In genomic region chr19:38375098-38375493, GRCh38 we compare ENCODE assay signal across 8 cellular contexts. TPM values are rescaled to one million over a fixed set of nuclear protein-coding genes. Genes with fewer than 3 reads are reported as not detected.
DNase-seq lines count a peak whose midpoint lies in the region; ATAC-seq and TF ChIP-seq lines count a peak whose summit lies in the region.

No MANE protein-coding gene starts in this region.

- H3K4me1 Mint-ChIP-seq in endodermal cell: peaks cover 10% of the 10 kb centered on the region
- peaks cover 30 to 34% of the 10 kb centered on the region in 2 donors for H3K4me1 Mint-ChIP-seq in natural killer cell treated with Interleukin-12 subunit alpha and Interleukin-12 subunit beta and Interleukin-15 and Interleukin-18, amount 100 ng/mL, for 72 hours (ENCODE audit: low read depth in 2 of 2)

- H3K4me1 ChIP-seq in DOHH2 (ENCODE audit: control insufficient read depth, low read length) (peaks cover 18% of the 10 kb centered on the region), OCI-LY3 (ENCODE audit: low read length) (peaks cover 14% of the 10 kb centered on the region), endodermal cell (ENCODE audit: control insufficient read depth, insufficient read depth, low read length) (peaks cover 3% of the 10 kb centered on the region)

- H3K9ac ChIP-seq in OCI-LY3 (ENCODE audit: low read length): peak overlapping the region; percentile 90
- peak overlapping the region; percentile 96 for H3K9ac ChIP-seq in endodermal cell (ENCODE audit: extremely low read depth, low read length, poor library complexity, severe bottlenecking)

- peaks cover 34% of the 10 kb centered on the region for H3K36me3 ChIP-seq in DOHH2 (ENCODE audit: control insufficient read depth, low read length)
- H3K36me3 ChIP-seq in OCI-LY3 (replicated peaks; ENCODE audit: low read depth, low read length): peaks cover 25% of the 10 kb centered on the region
- H3K36me3 ChIP-seq in endodermal cell (ENCODE audit: control insufficient read depth, insufficient read depth, low read length): peaks cover 21% of the 10 kb centered on the region

- peak overlapping the region; percentile 99 for H3K4me3 Mint-ChIP-seq in endodermal cell
- peak overlapping the region; percentile 99 for H3K4me3 Mint-ChIP-seq in natural killer cell treated with Interleukin-12 subunit alpha and Interleukin-12 subunit beta and Interleukin-15 and Interleukin-18, amount 100 ng/mL, for 72 hours

- H3K9me3 Mint-ChIP-seq in endodermal cell: no peaks in the 10 kb centered on the region
- no peaks in the 10 kb centered on the region for H3K9me3 Mint-ChIP-seq in natural killer cell treated with Interleukin-12 subunit alpha and Interleukin-12 subunit beta and Interleukin-15 and Interleukin-18, amount 100 ng/mL, for 72 hours

- peaks cover 22% of the 10 kb centered on the region for H3K27me3 Mint-ChIP-seq in endodermal cell (ENCODE audit: insufficient read depth)
- H3K27me3 Mint-ChIP-seq in natural killer cell treated with Interleukin-12 subunit alpha and Interleukin-12 subunit beta and Interleukin-15 and Interleukin-18, amount 100 ng/mL, for 72 hours: peaks cover 4 to 7% of the 10 kb centered on the region in 2 donors

- H3K27me3 ChIP-seq in DOHH2 (ENCODE audit: control insufficient read depth, low read length): no peaks in the 10 kb centered on the region; the same call in none of the 2 replicates
- no peaks in the 10 kb centered on the region for H3K27me3 ChIP-seq in OCI-LY3 (ENCODE audit: low read depth, low read length)
- peaks cover 16% of the 10 kb centered on the region for H3K27me3 ChIP-seq in endodermal cell (ENCODE audit: control insufficient read depth, insufficient read depth, low read length, poor library complexity, severe bottlenecking)

- DNase-seq in endodermal cell: no peak
- DNase-seq in natural killer cell treated with Interleukin-12 subunit alpha and Interleukin-12 subunit beta and Interleukin-15 and Interleukin-18, amount 100 ng/mL, for 72 hours (ENCODE audit: low spot score): no peak
- DNase-seq in GM03348 (ENCODE audit: low spot score): no peak
- no peak for DNase-seq in hippocampal formation (lab: John Stamatoyannopoulos, UW)

- no peaks in the 10 kb centered on the region for H3K9me2 ChIP-seq in DOHH2 (replicated peaks; ENCODE audit: control insufficient read depth, low read length)

- H3F3A ChIP-seq in DOHH2 (ENCODE audit: control insufficient read depth, insufficient read depth): no peaks in the 10 kb centered on the region

- H3K36me3 Mint-ChIP-seq in endodermal cell (ENCODE audit: low read depth): peaks cover 14% of the 10 kb centered on the region
- peaks cover 9% of the 10 kb centered on the region for H3K36me3 Mint-ChIP-seq in natural killer cell treated with Interleukin-12 subunit alpha and Interleukin-12 subunit beta and Interleukin-15 and Interleukin-18, amount 100 ng/mL, for 72 hours

- H3K79me2 ChIP-seq in DOHH2 (ENCODE audit: control insufficient read depth, low read length) (peaks cover 42% of the 10 kb centered on the region), OCI-LY3 (ENCODE audit: low read length) (peaks cover 41% of the 10 kb centered on the region)

- 1% methylated on average over 15 to 18 of the region's 18 CpGs for WGBS in endodermal cell (ENCODE audit: insufficient coverage in 1 of 2, insufficient read length in 1 of 2), 2 experiments

- H3K27ac ChIP-seq in DOHH2 (ENCODE audit: low read depth, low read length): peak overlapping the region; percentile 56
- peak overlapping the region; percentile 58 for H3K27ac ChIP-seq in OCI-LY3 (ENCODE audit: low read length)
- peak overlapping the region; percentile 83 for H3K27ac ChIP-seq in endodermal cell (ENCODE audit: low read depth, low read length)

- TF ChIP-seq CTCF in DOHH2 (IDR thresholded peaks at IDR 0.05; ENCODE audit: low read depth, low read length, poor library complexity, severe bottlenecking) (no peak), OCI-LY3 (IDR thresholded peaks at IDR 0.05; ENCODE audit: low read depth, low read length) (no peak), endodermal cell (conservative IDR thresholded peaks at IDR 0.05) (no peak)

- H3K27ac Mint-ChIP-seq in endodermal cell: peak overlapping the region; percentile 98
- H3K27ac Mint-ChIP-seq in natural killer cell treated with Interleukin-12 subunit alpha and Interleukin-12 subunit beta and Interleukin-15 and Interleukin-18, amount 100 ng/mL, for 72 hours: peak overlapping the region; percentile 95 to 98

- peak overlapping the region; percentile 55; the same call in 1 of the 2 replicates for H2AFZ ChIP-seq in OCI-LY3 (ENCODE audit: low read depth, low read length)

- H3K4me3 ChIP-seq in DOHH2 (ENCODE audit: low read length): peak overlapping the region; percentile 96
- H3K4me3 ChIP-seq in OCI-LY3 (ENCODE audit: low read length): peak overlapping the region; percentile 82
- H3K4me3 ChIP-seq in endodermal cell (ENCODE audit: low read length): peak overlapping the region; percentile 97

- H3K4me2 ChIP-seq in DOHH2 (ENCODE audit: low read length): peak overlapping the region; percentile 85
- H3K4me2 ChIP-seq in OCI-LY3 (ENCODE audit: low read length): peak overlapping the region; percentile 82

- ATAC-seq in natural killer cell treated with Interleukin-12 subunit alpha and Interleukin-12 subunit beta and Interleukin-15 and Interleukin-18, amount 100 ng/mL, for 72 hours: no peak
- no peak for ATAC-seq in HG03108 (IDR thresholded peaks at IDR 0.05; ENCODE audit: unreplicated experiment)
- ATAC-seq in GM21529 (IDR thresholded peaks at IDR 0.05; ENCODE audit: unreplicated experiment): no peak

- no peaks in the 10 kb centered on the region for H3K9me3 ChIP-seq in DOHH2 (ENCODE audit: control insufficient read depth, insufficient read depth, low read length)
- H3K9me3 ChIP-seq in OCI-LY3 (ENCODE audit: insufficient read depth, low read length): no peaks in the 10 kb centered on the region
- no peaks in the 10 kb centered on the region for H3K9me3 ChIP-seq in endodermal cell (ENCODE audit: control insufficient read depth, low read length)

- H4K20me1 ChIP-seq in DOHH2 (ENCODE audit: control insufficient read depth, insufficient read depth, low read depth, low read length): no peaks in the 10 kb centered on the region; the same call in 1 of the 2 replicates
- H4K20me1 ChIP-seq in OCI-LY3 (ENCODE audit: insufficient read depth, low read length): peaks cover 4% of the 10 kb centered on the region; the same call in 1 of the 2 replicates

RNA-seq across cellular contexts. Expression of gene PSMD8, which starts 0.7 kb away (rescaled TPM):
- 100 to 1,000 TPM; 168 to 178 TPM for total RNA-seq in endodermal cell
- 222 TPM for polyA plus RNA-seq in endodermal cell (2013, experiment 1 of 2)
- 223 TPM for polyA plus RNA-seq in endodermal cell (2013, experiment 2 of 2)
- 100 to 1,000 TPM; 133 to 252 TPM for total RNA-seq in natural killer cell treated with Interleukin-12 subunit alpha and Interleukin-12 subunit beta and Interleukin-15 and Interleukin-18, amount 100 ng/mL, for 72 hours

RNA-seq across cellular contexts. Expression of gene GGN, which starts 12.7 kb away (rescaled TPM):
- 1 to 10 TPM in 1 of 2 donors, under 1 TPM in 1; 0.99 to 2.1 TPM for total RNA-seq in endodermal cell
- polyA plus RNA-seq in endodermal cell (2013, experiment 1 of 2): 1.8 TPM
- polyA plus RNA-seq in endodermal cell (2013, experiment 2 of 2): 3.0 TPM
- total RNA-seq in natural killer cell treated with Interleukin-12 subunit alpha and Interleukin-12 subunit beta and Interleukin-15 and Interleukin-18, amount 100 ng/mL, for 72 hours: under 1 TPM in 1 of 2 donors, not detected in 1; 0.24 TPM

RNA-seq across cellular contexts. Expression of gene SPRED3, which starts 13.4 kb away (rescaled TPM):
- 1 to 10 TPM; 5.3 to 10.0 TPM for total RNA-seq in endodermal cell
- polyA plus RNA-seq in endodermal cell (2013, experiment 1 of 2): 8.8 TPM
- polyA plus RNA-seq in endodermal cell (2013, experiment 2 of 2): 9.4 TPM
- total RNA-seq in natural killer cell treated with Interleukin-12 subunit alpha and Interleukin-12 subunit beta and Interleukin-15 and Interleukin-18, amount 100 ng/mL, for 72 hours: 1 to 10 TPM; 2.5 to 4.6 TPM

RNA-seq across cellular contexts. Expression of gene FAM98C, which starts 27.8 kb away (rescaled TPM):
- 10 to 100 TPM in 1 of 2 donors, 1 to 10 TPM in 1; 8.6 to 13.7 TPM for total RNA-seq in endodermal cell
- 9.9 TPM for polyA plus RNA-seq in endodermal cell (2013, experiment 1 of 2)
- polyA plus RNA-seq in endodermal cell (2013, experiment 2 of 2): 8.9 TPM
- total RNA-seq in natural killer cell treated with Interleukin-12 subunit alpha and Interleukin-12 subunit beta and Interleukin-15 and Interleukin-18, amount 100 ng/mL, for 72 hours: 10 to 100 TPM; 21.8 to 25.8 TPM

RNA-seq across cellular contexts. Expression of gene CATSPERG, which starts 39.5 kb away (rescaled TPM):
- total RNA-seq in endodermal cell: 1 to 10 TPM; 2.5 to 8.9 TPM
- polyA plus RNA-seq in endodermal cell (2013, experiment 1 of 2): 3.5 TPM
- 3.4 TPM for polyA plus RNA-seq in endodermal cell (2013, experiment 2 of 2)
- 1 to 10 TPM; 6.1 to 9.4 TPM for total RNA-seq in natural killer cell treated with Interleukin-12 subunit alpha and Interleukin-12 subunit beta and Interleukin-15 and Interleukin-18, amount 100 ng/mL, for 72 hours
